In genomic region chr5:66423484-66423883, GRCh38 we compare ENCODE assay signal across 19 cellular contexts.
A peak's percentile ranks its signal among the peaks of the same experiment; 100 is the strongest.
DNase-seq lines count a peak whose midpoint lies in the region; ATAC-seq, FAIRE-seq and TF ChIP-seq lines count a peak whose summit lies in the region.
"Had no signal": no experiment of that assay in that cellular context is flagged by ENCODE, and none has a peak within 500 bp of the region (broad histone marks: within the 10 kb centered on the region; RNA-seq: fewer than 3 reads in every experiment).

No MANE protein-coding gene starts in this region.

- in situ Hi-C loops in HepG2 (cut with HindIII; ENCODE audit: extremely low pct_ligation_motif_present, low pct_unique_long_range_greater_than_20kb): no loop called here

- ATAC-seq in HepG2: no peak
- no peak for ATAC-seq in right lobe of liver
- ATAC-seq: A549; CD8-positive, alpha-beta T cell had no signal

- BruUV-seq in HepG2 (replicated peaks; lab: Mats Ljungman, UMichigan): no TSS peak

- WGBS in HepG2 (ENCODE audit: low lambda C conversion rate): 4% methylated on average over 3 of the region's 3 CpGs
- WGBS in right lobe of liver (ENCODE audit: insufficient coverage, low coverage, low lambda C conversion rate, missing lambda C conversion rate): 76% methylated on average over 3 of the region's 3 CpGs

- no peaks in the 10 kb centered on the region for H3K79me2 ChIP-seq in HepG2 (ENCODE audit: insufficient read depth, low read length)

- no peaks in the 10 kb centered on the region for H3K36me3 ChIP-seq in HepG2 (replicated peaks in 1 of 2; ENCODE audit: control insufficient read depth in 1 of 2, insufficient read depth in 2 of 2, low read length in 2 of 2)
- H3K36me3 ChIP-seq in right lobe of liver: no peaks in the 10 kb centered on the region
- H3K36me3 ChIP-seq: BLaER1 treated with 17β-estradiol and CSF1 and Interleukin-3, amounts not matched to agents 10 nM and 100 nM had no signal

- H3K4me3 ChIP-seq in HepG2 (replicated peaks in 1 of 3; ENCODE audit: insufficient read depth in 1 of 3, low read depth in 2 of 3, low read length in 3 of 3): no peak overlapping the region
- no peak overlapping the region for H3K4me3 ChIP-seq in right lobe of liver
- H3K4me3 ChIP-seq: A549; BLaER1 treated with 17β-estradiol and CSF1 and Interleukin-3, amounts not matched to agents 10 nM and 100 nM had no signal

- H3K9me3 ChIP-seq in HepG2 (ENCODE audit: low read length): peaks cover 5% of the 10 kb centered on the region; the same call in 1 of the 2 replicates
- peaks cover 0 to 2% (median 0%) of the 10 kb centered on the region in 4 donors for H3K9me3 ChIP-seq in right lobe of liver

- H3K4me2 ChIP-seq in HepG2 (ENCODE audit: low read depth, low read length): no peak overlapping the region
- H3K4me2 ChIP-seq: A549; BLaER1 treated with 17β-estradiol and CSF1 and Interleukin-3, amounts not matched to agents 10 nM and 100 nM had no signal

- POLR2A ChIA-PET in HepG2 (lab: Yijun Ruan, JAX): no interaction called here

- H3K27me3 ChIP-seq in HepG2 (ENCODE audit: control insufficient read depth in 1 of 2, insufficient read depth in 2 of 2, low read length in 2 of 2) (no peaks in the 10 kb centered on the region), right lobe of liver (no peaks in the 10 kb centered on the region)
- H3K27me3 ChIP-seq: BLaER1 treated with 17β-estradiol and CSF1 and Interleukin-3, amounts not matched to agents 10 nM and 100 nM had no signal

- H3K27ac ChIP-seq in HepG2 (ENCODE audit: extremely low read length, insufficient read depth, low read length) (no peak overlapping the region), right lobe of liver (no peak overlapping the region)
- H3K27ac ChIP-seq: 22Rv1; A549; BLaER1 treated with 17β-estradiol and CSF1 and Interleukin-3, amounts not matched to agents 10 nM and 100 nM; C4-2B had no signal

- H2AFZ ChIP-seq in HepG2 (ENCODE audit: low read length): no peak overlapping the region

- no peaks in the 10 kb centered on the region for H4K20me1 ChIP-seq in HepG2 (ENCODE audit: insufficient read depth, low read length)
- H4K20me1 ChIP-seq: BLaER1 treated with 17β-estradiol and CSF1 and Interleukin-3, amounts not matched to agents 10 nM and 100 nM had no signal

- CTCF ChIA-PET in HepG2 (lab: Yijun Ruan, JAX; ENCODE audit: low intra/inter-chr PET ratio, low total read pairs): no interaction called here

- DNase-seq in DMS 273 (lab: John Stamatoyannopoulos, UW; ENCODE audit: unreplicated experiment): peak; percentile 7
- DNase-seq in DMS 273 treated with DMSO at 0.1 percent for 48 hours (lab: John Stamatoyannopoulos, UW): no peak
- no peak for DNase-seq in HepG2 (ENCODE audit: low spot score)
- DNase-seq in right lobe of liver: no peak
- DNase-seq in Kasumi-1 (lab: John Stamatoyannopoulos, UW): no peak
- DNase-seq: AML-193; Caco-2; Calu3; CD4-positive, alpha-beta T cell; CD8-positive, alpha-beta T cell; DMS79 treated with DMSO at 0.1 percent for 48 hours; GF-D8 had no signal

- FAIRE-seq in HepG2 (lab: Jason Lieb, UNC): no peak
- FAIRE-seq: D721Med, GM12891, GM19239 had no signal

- H3K9ac ChIP-seq in HepG2 (ENCODE audit: insufficient read depth, low read depth, low read length): no peak overlapping the region
- H3K9ac ChIP-seq: BLaER1 treated with 17β-estradiol and CSF1 and Interleukin-3, amounts not matched to agents 10 nM and 100 nM had no signal

- TF ChIP-seq EP300 in HepG2 (IDR thresholded peaks at IDR 0.05; ENCODE audit: low read depth in 2 of 2, low read length in 2 of 2): no peak
- TF ChIP-seq EP300 in HepG2 (CRISPR knock-in tag; IDR thresholded peaks at IDR 0.05; ENCODE audit: borderline replicate concordance): no peak

- no peak for TF ChIP-seq RAD21 in HepG2 (CRISPR knock-in tag; IDR thresholded peaks at IDR 0.05)

- TF ChIP-seq POLR2A in HepG2 (IDR thresholded peaks at IDR 0.05; ENCODE audit: insufficient read depth in 1 of 2, low read depth in 2 of 2, low read length in 2 of 2) (no peak), right lobe of liver (IDR thresholded peaks at IDR 0.05) (no peak)

- H3K4me1 ChIP-seq in HepG2 (ENCODE audit: insufficient read depth, low read length) (no peaks in the 10 kb centered on the region), right lobe of liver (no peaks in the 10 kb centered on the region)
- H3K4me1 ChIP-seq: A549, Caco-2 had no signal

- intact Hi-C loops in HepG2 (cut with micrococcal nuclease; ENCODE audit: unreplicated experiment) (no loop called here), right lobe of liver (cut with DNase I) (no loop called here)

- TF ChIP-seq CTCF in HepG2 (CRISPR knock-in tag; IDR thresholded peaks at IDR 0.05) (no peak), right lobe of liver (IDR thresholded peaks at IDR 0.05) (no peak)

TF ChIP-seq in HepG2, 621 proteins besides CTCF, POLR2A, EP300 and RAD21:
- peak; percentile 91 for TF ChIP-seq ZNF317 (CRISPR knock-in tag; IDR thresholded peaks at IDR 0.05)
- TF ChIP-seq, protein P1, sequence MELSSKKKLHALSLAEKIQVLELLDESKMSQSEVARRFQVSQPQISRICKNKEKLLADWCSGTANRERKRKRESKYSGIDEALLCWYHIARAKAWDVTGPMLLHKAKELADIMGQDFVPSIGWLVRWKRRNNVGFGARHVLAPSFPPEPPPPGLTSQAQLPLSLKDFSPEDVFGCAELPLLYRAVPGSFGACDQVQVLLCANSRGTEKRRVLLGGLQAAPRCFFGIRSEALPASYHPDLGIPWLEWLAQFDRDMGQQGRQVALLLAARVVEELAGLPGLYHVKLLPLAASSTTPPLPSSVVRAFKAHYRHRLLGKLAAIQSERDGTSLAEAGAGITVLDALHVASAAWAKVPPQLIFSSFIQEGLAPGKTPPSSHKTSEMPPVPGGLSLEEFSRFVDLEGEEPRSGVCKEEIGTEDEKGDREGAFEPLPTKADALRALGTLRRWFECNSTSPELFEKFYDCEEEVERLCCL (CRISPR knock-in tag; IDR thresholded peaks at IDR 0.05; ENCODE audit: borderline replicate concordance): no peak
- TF ChIP-seq, protein P2, sequence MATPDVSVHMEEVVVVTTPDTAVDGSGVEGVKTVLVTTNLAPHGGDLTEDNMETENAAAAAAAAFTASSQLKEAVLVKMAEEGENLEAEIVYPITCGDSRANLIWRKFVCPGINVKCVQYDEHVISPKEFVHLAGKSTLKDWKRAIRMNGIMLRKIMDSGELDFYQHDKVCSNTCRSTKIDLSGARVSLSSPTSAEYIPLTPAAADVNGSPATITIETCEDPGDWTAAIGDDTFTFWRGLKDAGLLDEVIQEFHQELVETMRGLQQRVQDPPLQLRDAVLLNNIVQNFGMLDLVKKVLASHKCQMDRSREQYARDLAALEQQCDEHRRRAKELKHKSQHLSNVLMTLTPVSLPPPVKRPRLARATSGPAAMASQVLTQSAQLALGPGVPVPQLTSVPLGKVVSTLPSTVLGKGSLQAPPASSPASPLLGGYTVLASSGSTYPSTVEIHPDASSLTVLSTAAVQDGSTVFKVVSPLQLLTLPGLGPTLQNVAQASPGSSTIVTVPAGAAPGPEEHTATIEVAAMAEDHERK (CRISPR knock-in tag; IDR thresholded peaks at IDR 0.05; ENCODE audit: low read depth): no peak
